In genomic region chr11:12995211-12995610, GRCh38 we compare ENCODE assay signal across 25 cellular contexts. TPM values are rescaled to one million over a fixed set of nuclear protein-coding genes. Genes with fewer than 3 reads are reported as not detected.
DNase-seq lines count a peak whose midpoint lies in the region; ATAC-seq and TF ChIP-seq lines count a peak whose summit lies in the region.
"Had no signal": no experiment of that assay in that cellular context is flagged by ENCODE, and none has a peak within 500 bp of the region (broad histone marks: within the 10 kb centered on the region; RNA-seq: fewer than 3 reads in every experiment).

No MANE protein-coding gene starts in this region.

- no peak overlapping the region for H4K91ac ChIP-seq in mesenchymal stem cell (ENCODE audit: low read length)

- H2BK15ac ChIP-seq in mesenchymal stem cell (ENCODE audit: low read depth, poor library complexity, severe bottlenecking) (no peak overlapping the region), mesendoderm (replicated peaks; ENCODE audit: low read depth) (no peak overlapping the region)

- CTCF ChIA-PET in activated naive CD4-positive, alpha-beta T cell treated with anti-CD3 and anti-CD28 coated beads for 36 hours (lab: Charles Lee): no interaction called here

- intact Hi-C loops in activated naive CD4-positive, alpha-beta T cell treated with anti-CD3 and anti-CD28 coated beads for 36 hours (cut with micrococcal nuclease): no loop called here

- H3K4me2 ChIP-seq in mesenchymal stem cell (ENCODE audit: low read length, poor library complexity, severe bottlenecking): no peak overlapping the region
- no peak overlapping the region for H3K4me2 ChIP-seq in mesendoderm (ENCODE audit: low read length)

- H3K9me3 Mint-ChIP-seq in activated naive CD4-positive, alpha-beta T cell treated with anti-CD3 and anti-CD28 coated beads for 36 hours: peaks cover 3% of the 10 kb centered on the region
- H3K9me3 Mint-ChIP-seq in natural killer cell treated with Interleukin-12 subunit alpha and Interleukin-12 subunit beta and Interleukin-15 and Interleukin-18, amount 100 ng/mL, for 72 hours: peaks cover 4% of the 10 kb centered on the region

- no peaks in the 10 kb centered on the region for H3K36me3 Mint-ChIP-seq in activated naive CD4-positive, alpha-beta T cell treated with anti-CD3 and anti-CD28 coated beads for 36 hours (ENCODE audit: low read depth)
- no peaks in the 10 kb centered on the region for H3K36me3 Mint-ChIP-seq in natural killer cell treated with Interleukin-12 subunit alpha and Interleukin-12 subunit beta and Interleukin-15 and Interleukin-18, amount 100 ng/mL, for 72 hours
- H3K36me3 Mint-ChIP-seq: activated naive CD8-positive, alpha-beta T cell; CD4-positive, CD25-positive, alpha-beta regulatory T cell had no signal

- no peak overlapping the region for H4K8ac ChIP-seq in mesenchymal stem cell (ENCODE audit: low read length)
- no peak overlapping the region for H4K8ac ChIP-seq in mesendoderm (ENCODE audit: low read depth, low read length)

- H3K27ac Mint-ChIP-seq in activated naive CD4-positive, alpha-beta T cell treated with anti-CD3 and anti-CD28 coated beads for 36 hours: no peak overlapping the region
- H3K27ac Mint-ChIP-seq in natural killer cell treated with Interleukin-12 subunit alpha and Interleukin-12 subunit beta and Interleukin-15 and Interleukin-18, amount 100 ng/mL, for 72 hours: no peak overlapping the region
- H3K27ac Mint-ChIP-seq: activated naive CD8-positive, alpha-beta T cell; CD4-positive, CD25-positive, alpha-beta regulatory T cell; stimulated activated naive CD8-positive, alpha-beta T cell treated with anti-CD3 and anti-CD28 coated beads, Interleukin-15, amount 100 ng/mL, for 72 hours; T-helper 2 cell treated with Interferon-gamma antibody and Interleukin-4, amounts not matched to agents 5 μg/mL and 100 μg/mL, for 36 hours had no signal

- H3K23ac ChIP-seq in mesenchymal stem cell (ENCODE audit: low read length in 2 of 2): no peak overlapping the region
- no peak overlapping the region for H3K23ac ChIP-seq in mesendoderm (ENCODE audit: low read length)

- H3K18ac ChIP-seq in mesenchymal stem cell (ENCODE audit: low read depth in 1 of 2, low read length in 2 of 2): no peak overlapping the region
- no peak overlapping the region for H3K18ac ChIP-seq in mesendoderm (ENCODE audit: low read length)

- H3K27ac ChIP-seq in mesenchymal stem cell (ENCODE audit: low read length, poor library complexity, severe bottlenecking) (no peak overlapping the region), mesendoderm (ENCODE audit: low read depth, low read length) (no peak overlapping the region)
- H3K27ac ChIP-seq: lower lobe of right lung, transverse colon, WERI-Rb-1 had no signal

- H2BK5ac ChIP-seq in mesenchymal stem cell (ENCODE audit: low read depth, low read length, poor library complexity, severe bottlenecking) (no peak overlapping the region), mesendoderm (ENCODE audit: low read length) (no peak overlapping the region)

- no peaks in the 10 kb centered on the region for H3K4me1 Mint-ChIP-seq in activated naive CD4-positive, alpha-beta T cell treated with anti-CD3 and anti-CD28 coated beads for 36 hours (ENCODE audit: low read depth)
- no peaks in the 10 kb centered on the region for H3K4me1 Mint-ChIP-seq in natural killer cell treated with Interleukin-12 subunit alpha and Interleukin-12 subunit beta and Interleukin-15 and Interleukin-18, amount 100 ng/mL, for 72 hours (ENCODE audit: low read depth in 2 of 2)
- H3K4me1 Mint-ChIP-seq: CD4-positive, CD25-positive, alpha-beta regulatory T cell; stimulated activated naive CD8-positive, alpha-beta T cell treated with anti-CD3 and anti-CD28 coated beads, Interleukin-15, amount 100 ng/mL, for 72 hours had no signal

- DNase-seq in AG09309 (ENCODE audit: low read depth) (peak; percentile 44), LHCN-M2 (ENCODE audit: low read depth) (peak; percentile 15), fibroblast of gingiva (ENCODE audit: low read depth) (peak; percentile 86), mesenchymal stem cell (no peak), mesendoderm (no peak), NCI-H2029 treated with DMSO at 0.1 percent for 48 hours (lab: John Stamatoyannopoulos, UW) (no peak)
- DNase-seq in activated naive CD4-positive, alpha-beta T cell treated with anti-CD3 and anti-CD28 coated beads for 36 hours: no peak
- DNase-seq in natural killer cell treated with Interleukin-12 subunit alpha and Interleukin-12 subunit beta and Interleukin-15 and Interleukin-18, amount 100 ng/mL, for 72 hours (ENCODE audit: low spot score): no peak
- DNase-seq: CD4-positive, CD25-positive, alpha-beta regulatory T cell; cortex of kidney; DMS 273 treated with DMSO at 0.1 percent for 48 hours; foreskin fibroblast; lower lobe of right lung; MM.1S; NCI-H2171 treated with DMSO at 0.1 percent for 48 hours; NCI-H526; stimulated activated CD4-positive, alpha-beta T cell treated with anti-CD3 and anti-CD28 coated beads, Interleukin-12 subunit alpha, Interleukin-12 subunit beta, amount 100 ng/mL, for 4 hours; stimulated activated naive CD8-positive, alpha-beta T cell treated with anti-CD3 and anti-CD28 coated beads, Interleukin-15, amount 100 ng/mL, for 72 hours; transverse colon; WERI-Rb-1 had no signal

- no peaks in the 10 kb centered on the region for H3K79me2 ChIP-seq in mesendoderm (ENCODE audit: control insufficient read depth, insufficient read depth, low read length)

- TF ChIP-seq CTCF in AG09309 (IDR thresholded peaks at IDR 0.05; ENCODE audit: control insufficient read depth, insufficient read depth, low read depth, low read length, missing control alignments): no peak

- no peak overlapping the region for H3K56ac ChIP-seq in mesendoderm (ENCODE audit: low read length)

- no peak overlapping the region for H3K4ac ChIP-seq in mesenchymal stem cell (ENCODE audit: low read depth in 1 of 2, low read length in 2 of 2)
- H3K4ac ChIP-seq in mesendoderm (ENCODE audit: low read depth, low read length): no peak overlapping the region

- H3K79me1 ChIP-seq in mesenchymal stem cell (replicated peaks; ENCODE audit: low read length, poor library complexity, severe bottlenecking) (no peaks in the 10 kb centered on the region), mesendoderm (ENCODE audit: low read length) (no peaks in the 10 kb centered on the region)

- H3K4me3 Mint-ChIP-seq in activated naive CD4-positive, alpha-beta T cell treated with anti-CD3 and anti-CD28 coated beads for 36 hours: no peak overlapping the region
- no peak overlapping the region for H3K4me3 Mint-ChIP-seq in natural killer cell treated with Interleukin-12 subunit alpha and Interleukin-12 subunit beta and Interleukin-15 and Interleukin-18, amount 100 ng/mL, for 72 hours
- H3K4me3 Mint-ChIP-seq: activated naive CD8-positive, alpha-beta T cell; CD4-positive, CD25-positive, alpha-beta regulatory T cell; stimulated activated naive CD8-positive, alpha-beta T cell treated with anti-CD3 and anti-CD28 coated beads, Interleukin-15, amount 100 ng/mL, for 72 hours; T-helper 2 cell treated with Interferon-gamma antibody and Interleukin-4, amounts not matched to agents 5 μg/mL and 100 μg/mL, for 36 hours had no signal

- peaks cover 0 to 25% of the 10 kb centered on the region in 2 experiments for H3K27me3 ChIP-seq in mesenchymal stem cell (ENCODE audit: control insufficient read depth in 1 of 2, insufficient read depth in 1 of 2, low read length in 2 of 2)
- no peaks in the 10 kb centered on the region for H3K27me3 ChIP-seq in mesendoderm (ENCODE audit: insufficient read depth, low read length, poor library complexity)
- H3K27me3 ChIP-seq: breast epithelium, transverse colon had no signal

- H3K4me3 ChIP-seq in AG09309 (ENCODE audit: control insufficient read depth, low read depth, low read length) (no peak overlapping the region), mesenchymal stem cell (ENCODE audit: insufficient read depth in 1 of 2, low read depth in 1 of 2, low read length in 2 of 2) (no peak overlapping the region), mesendoderm (ENCODE audit: low read length) (no peak overlapping the region)
- H3K4me3 ChIP-seq: breast epithelium, lower lobe of right lung, transverse colon had no signal

- no peak overlapping the region for H3K14ac ChIP-seq in mesenchymal stem cell (ENCODE audit: low read length in 2 of 2)

- H3K9ac ChIP-seq in mesenchymal stem cell (ENCODE audit: low read length) (peak overlapping the region; percentile 67), mesendoderm (ENCODE audit: low read length) (no peak overlapping the region)

- ATAC-seq in natural killer cell treated with Interleukin-12 subunit alpha and Interleukin-12 subunit beta and Interleukin-15 and Interleukin-18, amount 100 ng/mL, for 72 hours: no peak
- ATAC-seq: SK-N-SH treated with all-trans-retinoic acid at 6 μM for 48 hours; stimulated activated naive CD8-positive, alpha-beta T cell treated with anti-CD3 and anti-CD28 coated beads, Interleukin-15, amount 100 ng/mL, for 72 hours had no signal

- H2AFZ ChIP-seq in mesenchymal stem cell (ENCODE audit: low read depth, low read length): no peak overlapping the region

- H3K36me3 ChIP-seq in mesenchymal stem cell (ENCODE audit: control insufficient read depth in 1 of 2, insufficient read depth in 2 of 2, low read depth in 1 of 2, low read length in 2 of 2): no peaks in the 10 kb centered on the region
- no peaks in the 10 kb centered on the region for H3K36me3 ChIP-seq in mesendoderm (ENCODE audit: control insufficient read depth, insufficient read depth, low read length)
- H3K36me3 ChIP-seq: breast epithelium, lower lobe of right lung, transverse colon, WERI-Rb-1 had no signal

- no peak overlapping the region for H2BK12ac ChIP-seq in mesenchymal stem cell (ENCODE audit: low read length in 2 of 2)

- peaks cover 5% of the 10 kb centered on the region for H3K9me3 ChIP-seq in mesenchymal stem cell (ENCODE audit: control insufficient read depth, low read length)
- H3K9me3 ChIP-seq: breast epithelium, lower lobe of right lung, transverse colon had no signal

- H3K4me1 ChIP-seq in mesenchymal stem cell (ENCODE audit: control insufficient read depth, insufficient read depth, low read depth, low read length) (no peaks in the 10 kb centered on the region), mesendoderm (ENCODE audit: control insufficient read depth, low read depth, low read length) (no peaks in the 10 kb centered on the region)
- H3K4me1 ChIP-seq: breast epithelium, lower lobe of right lung, transverse colon had no signal

- no peak overlapping the region for H4K5ac ChIP-seq in mesendoderm (ENCODE audit: low read length)

- H2BK120ac ChIP-seq in mesenchymal stem cell (ENCODE audit: low read depth, low read length) (no peak overlapping the region), mesendoderm (ENCODE audit: low read depth, low read length) (no peak overlapping the region)

- H2AK5ac ChIP-seq in mesenchymal stem cell (ENCODE audit: low read length, severe bottlenecking): no peak overlapping the region
- H2AK5ac ChIP-seq in mesendoderm (ENCODE audit: low read length): no peak overlapping the region

- peaks cover 5% of the 10 kb centered on the region for H3K27me3 Mint-ChIP-seq in activated naive CD4-positive, alpha-beta T cell treated with anti-CD3 and anti-CD28 coated beads for 36 hours (ENCODE audit: low read depth)
- H3K27me3 Mint-ChIP-seq in natural killer cell treated with Interleukin-12 subunit alpha and Interleukin-12 subunit beta and Interleukin-15 and Interleukin-18, amount 100 ng/mL, for 72 hours: peaks cover 21 to 31% of the 10 kb centered on the region in 2 donors

RNA-seq across cellular contexts. Expression of gene RASSF10, which starts 13.9 kb away (rescaled TPM):
- total RNA-seq in LHCN-M2 (2014; rRNA removed): not detected in 2 replicates
- not detected for polyA plus RNA-seq in LHCN-M2 (2012)
- polyA plus RNA-seq in mesenchymal stem cell (2013, experiment 1 of 2): not detected
- not detected for polyA plus RNA-seq in mesenchymal stem cell (2013, experiment 2 of 2)
- polyA plus RNA-seq in mesendoderm (2013, experiment 1 of 2): 0.35 TPM
- polyA plus RNA-seq in mesendoderm (2013, experiment 2 of 2): 0.52 TPM
- not detected for total RNA-seq in activated naive CD4-positive, alpha-beta T cell treated with anti-CD3 and anti-CD28 coated beads for 36 hours
- not detected for total RNA-seq in natural killer cell treated with Interleukin-12 subunit alpha and Interleukin-12 subunit beta and Interleukin-15 and Interleukin-18, amount 100 ng/mL, for 72 hours
- total RNA-seq: CD4-positive, CD25-positive, alpha-beta regulatory T cell; G401 had no signal
- polyA plus RNA-seq: CD4-positive, CD25-positive, alpha-beta regulatory T cell had no signal

Comparison
In these comparisons a context has a peak if more than half of its experiments do, and no peak if none do; other contexts are left out.
1. DNase-seq: peak in AG09309 (single experiment), LHCN-M2 (single experiment) and fibroblast of gingiva (single experiment); none in mesenchymal stem cell (single experiment), mesendoderm (single experiment), activated naive CD4-positive, alpha-beta T cell treated with anti-CD3 and anti-CD28 coated beads for 36 hours (single experiment), natural killer cell treated with Interleukin-12 subunit alpha and Interleukin-12 subunit beta and Interleukin-15 and Interleukin-18, amount 100 ng/mL, for 72 hours (single experiment) and NCI-H2029 treated with DMSO at 0.1 percent for 48 hours (single experiment).